13 cellular contexts compared by ENCODE assay signal in genomic region chr13:67855837-67856238, GRCh38.
DNase-seq lines count a peak whose midpoint lies in the region; ATAC-seq and TF ChIP-seq lines count a peak whose summit lies in the region.
"Had no signal": no experiment of that assay in that cellular context is flagged by ENCODE, and none has a peak within 500 bp of the region (broad histone marks: within the 10 kb centered on the region; RNA-seq: fewer than 3 reads in every experiment).

No MANE protein-coding gene starts in this region.

- no peaks in the 10 kb centered on the region for H3K9me3 Mint-ChIP-seq in endodermal cell

- H3K9me2 ChIP-seq in SU-DHL-6 (replicated peaks; ENCODE audit: insufficient read depth, low read length): no peaks in the 10 kb centered on the region

- H3K27ac ChIP-seq in SU-DHL-6 (ENCODE audit: low read depth, low read length) (no peak overlapping the region), endodermal cell (ENCODE audit: low read depth, low read length) (no peak overlapping the region)

- H3K9ac ChIP-seq in SU-DHL-6 (ENCODE audit: low read length) (no peak overlapping the region), endodermal cell (ENCODE audit: extremely low read depth, low read length, poor library complexity, severe bottlenecking) (no peak overlapping the region)

- no peak overlapping the region for H3K4me3 Mint-ChIP-seq in endodermal cell
- H3K4me3 Mint-ChIP-seq: B cell; CD14-positive monocyte; CD8-positive, alpha-beta memory T cell had no signal

- CTCF ChIA-PET in HEK293T (lab: Yijun Ruan, JAX): no interaction called here

- no peaks in the 10 kb centered on the region for H3F3A ChIP-seq in SU-DHL-6 (ENCODE audit: insufficient read depth)

- H3K27me3 Mint-ChIP-seq in endodermal cell (ENCODE audit: insufficient read depth): no peaks in the 10 kb centered on the region
- H3K27me3 Mint-ChIP-seq: B cell; CD8-positive, alpha-beta memory T cell had no signal

- H3K27me3 ChIP-seq in SU-DHL-6 (ENCODE audit: low read length) (no peaks in the 10 kb centered on the region), endodermal cell (ENCODE audit: control insufficient read depth, insufficient read depth, low read length, poor library complexity, severe bottlenecking) (no peaks in the 10 kb centered on the region), neuron (ENCODE audit: insufficient read depth, low read length) (no peaks in the 10 kb centered on the region)

- H3K27ac Mint-ChIP-seq in endodermal cell: no peak overlapping the region
- H3K27ac Mint-ChIP-seq: B cell; CD14-positive monocyte; CD8-positive, alpha-beta memory T cell had no signal

- H3K79me2 ChIP-seq in SU-DHL-6 (ENCODE audit: insufficient read depth, low read length): no peaks in the 10 kb centered on the region

- peaks cover 4% of the 10 kb centered on the region for H3K4me1 ChIP-seq in endodermal cell (ENCODE audit: control insufficient read depth, insufficient read depth, low read length)
- H3K4me1 ChIP-seq in neuron (ENCODE audit: insufficient read depth, low read length): peaks cover 4% of the 10 kb centered on the region
- H3K4me1 ChIP-seq: Caco-2 had no signal

- peaks cover 20% of the 10 kb centered on the region for H3K4me1 Mint-ChIP-seq in endodermal cell
- H3K4me1 Mint-ChIP-seq: B cell; CD14-positive monocyte; CD8-positive, alpha-beta memory T cell had no signal

- H3K4me3 ChIP-seq in SU-DHL-6 (ENCODE audit: insufficient read depth, low read length, poor library complexity, severe bottlenecking) (no peak overlapping the region), endodermal cell (ENCODE audit: low read length) (peak overlapping the region; percentile 50), neuron (ENCODE audit: low read length) (no peak overlapping the region)

- no peaks in the 10 kb centered on the region for H3K36me3 Mint-ChIP-seq in endodermal cell (ENCODE audit: low read depth)
- H3K36me3 Mint-ChIP-seq: CD14-positive monocyte; CD8-positive, alpha-beta memory T cell had no signal

- no peak overlapping the region for H3K4me2 ChIP-seq in SU-DHL-6 (ENCODE audit: low read depth, low read length, poor library complexity, severe bottlenecking)

- POLR2A ChIA-PET in HEK293T (lab: Yijun Ruan, JAX): no interaction called here

- no peak for ATAC-seq in HG03342 (IDR thresholded peaks at IDR 0.05; ENCODE audit: unreplicated experiment)

- no peaks in the 10 kb centered on the region for H4K20me1 ChIP-seq in SU-DHL-6 (ENCODE audit: low read depth, low read length)

- WGBS in endodermal cell (ENCODE audit: insufficient coverage in 1 of 2, insufficient read length in 1 of 2), 2 experiments: 83% methylated on average over 1 of the region's 2 CpGs; no CpG with 5 or more reads in 1 of the 2 experiments

- H2AFZ ChIP-seq in SU-DHL-6 (ENCODE audit: low read depth, low read length, severe bottlenecking) (peak overlapping the region; percentile 83), neuron (ENCODE audit: low read depth, low read length) (peak overlapping the region; percentile 27)

- DNase-seq in HEK293T (ENCODE audit: extremely low spot score) (no peak), endodermal cell (no peak), DMS53 treated with DMSO at 0.1 percent for 48 hours (lab: John Stamatoyannopoulos, UW; ENCODE audit: unreplicated experiment) (no peak)
- DNase-seq in stimulated activated CD4-positive, alpha-beta T cell treated with anti-CD3 and anti-CD28 coated beads, Interleukin-15, amount 100 ng/mL, for 24 hours: no peak
- DNase-seq: Caco-2; CD8-positive, alpha-beta memory T cell; GF-D8; HCEC 1CT had no signal

- TF ChIP-seq CTCF in SU-DHL-6 (IDR thresholded peaks at IDR 0.05; ENCODE audit: insufficient read depth, low read length, poor library complexity, severe bottlenecking) (no peak), endodermal cell (conservative IDR thresholded peaks at IDR 0.05) (no peak)

- no peaks in the 10 kb centered on the region for H3K9me3 ChIP-seq in SU-DHL-6 (ENCODE audit: insufficient read depth, low read length)
- H3K9me3 ChIP-seq in endodermal cell (ENCODE audit: control insufficient read depth, low read length): no peaks in the 10 kb centered on the region
- no peaks in the 10 kb centered on the region for H3K9me3 ChIP-seq in neuron (ENCODE audit: low read length)
- H3K9me3 ChIP-seq: Caco-2 had no signal

- H3K36me3 ChIP-seq in SU-DHL-6 (ENCODE audit: low read length): no peaks in the 10 kb centered on the region
- H3K36me3 ChIP-seq in endodermal cell (ENCODE audit: control insufficient read depth, insufficient read depth, low read length): no peaks in the 10 kb centered on the region
- H3K36me3 ChIP-seq in neuron (ENCODE audit: insufficient read depth, low read length): no peaks in the 10 kb centered on the region

TF ChIP-seq in HEK293T, 16 proteins besides CTCF, POLR2A, EP300 and RAD21:
- no peak for TF ChIP-seq L3MBTL2 (conservative IDR thresholded peaks at IDR 0.05)
- peak; percentile 68 for TF ChIP-seq PKNOX1 (IDR thresholded peaks at IDR 0.05)
